Comparison of ENCODE assay signal across 27 cellular contexts in the genomic region with DNA sequence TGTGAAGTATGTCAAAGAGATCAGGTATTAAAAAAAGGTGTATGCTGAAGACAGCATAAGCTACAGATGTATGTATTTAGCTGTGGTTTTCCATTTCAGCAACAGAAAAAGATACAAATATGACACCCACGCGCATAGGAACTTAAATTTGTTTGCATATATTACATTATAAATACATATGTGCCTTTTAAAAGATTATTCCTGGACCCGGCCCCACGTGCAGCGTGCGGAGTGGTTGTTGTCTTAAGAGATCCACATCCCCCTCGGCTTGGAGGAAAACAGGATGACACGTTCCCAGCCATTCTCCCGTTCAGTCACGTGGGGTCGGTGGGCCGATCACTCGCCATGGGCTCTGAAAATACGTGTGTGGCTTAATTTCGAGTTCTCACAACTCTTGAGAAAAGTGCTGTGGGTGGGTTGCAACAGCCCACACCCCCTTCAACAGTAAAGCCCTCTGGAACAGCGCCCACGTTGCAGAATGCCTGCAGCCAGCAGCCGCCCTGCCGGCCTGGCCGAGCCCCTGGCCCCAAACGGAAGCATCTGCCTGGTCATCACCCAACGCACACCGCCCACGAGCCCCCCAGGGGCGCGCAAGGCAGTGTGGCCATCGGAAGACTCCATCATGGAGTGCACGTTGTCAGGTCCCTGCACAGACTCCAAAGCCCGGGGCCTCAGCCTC. TPM values are rescaled to one million over a fixed set of nuclear protein-coding genes. Genes with fewer than 3 reads are reported as not detected.
DNase-seq lines count a peak whose midpoint lies in the region; ATAC-seq and TF ChIP-seq lines count a peak whose summit lies in the region.
"Had no signal": no experiment of that assay in that cellular context is flagged by ENCODE, and none has a peak within 500 bp of the region (broad histone marks: within the 10 kb centered on the region; RNA-seq: fewer than 3 reads in every experiment).

No MANE protein-coding gene starts in this region.

- peaks cover 93% of the 10 kb centered on the region for H3K27me3 ChIP-seq in SK-N-SH (ENCODE audit: insufficient read depth)
- peaks cover 23% of the 10 kb centered on the region for H3K27me3 ChIP-seq in osteoblast (ENCODE audit: insufficient read depth, low read length)

- no peaks in the 10 kb centered on the region for H3F3A ChIP-seq in SK-N-SH (replicated peaks; ENCODE audit: insufficient read depth)

- H3K4me2 ChIP-seq in SK-N-SH: no peak overlapping the region
- H3K4me2 ChIP-seq in osteoblast (ENCODE audit: insufficient read depth, low read length): no peak overlapping the region
- H3K4me2 ChIP-seq: BLaER1, KMS-11 had no signal

- no peak for ATAC-seq in SK-N-SH treated with all-trans-retinoic acid at 6 μM for 48 hours
- no peak for ATAC-seq in natural killer cell treated with Interleukin-12 subunit alpha and Interleukin-12 subunit beta and Interleukin-15 and Interleukin-18, amount 100 ng/mL, for 72 hours
- no peak for ATAC-seq in natural killer cell
- no peak for ATAC-seq in GM21717 (IDR thresholded peaks at IDR 0.05; ENCODE audit: unreplicated experiment)
- ATAC-seq: GM12878 had no signal

- H2AFZ ChIP-seq in SK-N-SH (ENCODE audit: low read depth) (no peak overlapping the region), osteoblast (ENCODE audit: low read length) (no peak overlapping the region)
- H2AFZ ChIP-seq: GM23248 had no signal

- H3K27me3 Mint-ChIP-seq in natural killer cell treated with Interleukin-12 subunit alpha and Interleukin-12 subunit beta and Interleukin-15 and Interleukin-18, amount 100 ng/mL, for 72 hours: peaks cover 0 to 7% of the 10 kb centered on the region in 2 donors
- H3K27me3 Mint-ChIP-seq in natural killer cell (ENCODE audit: low read depth in 2 of 2): peaks cover 6 to 10% of the 10 kb centered on the region in 2 donors

- no peaks in the 10 kb centered on the region for H4K20me1 ChIP-seq in SK-N-SH (ENCODE audit: insufficient read depth)
- no peaks in the 10 kb centered on the region for H4K20me1 ChIP-seq in osteoblast (ENCODE audit: insufficient read depth, low read length)

- POLR2A ChIA-PET in SK-N-SH (lab: Yijun Ruan, JAX): no interaction called here

- H3K4me1 ChIP-seq in SK-N-SH (ENCODE audit: control insufficient read depth in 1 of 2, insufficient read depth in 2 of 2, low read depth in 1 of 2, low read length in 1 of 2): no peaks in the 10 kb centered on the region
- no peaks in the 10 kb centered on the region for H3K4me1 ChIP-seq in osteoblast (ENCODE audit: insufficient read depth, low read length)
- H3K4me1 ChIP-seq: BLaER1, HAP-1 had no signal

- H3K9ac ChIP-seq in SK-N-SH: no peak overlapping the region
- H3K9ac ChIP-seq: BLaER1, GM23248, KMS-11 had no signal

- TF ChIP-seq CTCF in SK-N-SH (IDR thresholded peaks at IDR 0.05) (no peak), natural killer cell (IDR thresholded peaks at IDR 0.05) (no peak), osteoblast (IDR thresholded peaks at IDR 0.05; ENCODE audit: extremely low read depth, low read depth, low read length) (no peak), GM20000 (IDR thresholded peaks at IDR 0.05; ENCODE audit: extremely low read depth, missing control alignments) (no peak)

- intact Hi-C loops in natural killer cell (cut with micrococcal nuclease): no loop called here

- H3K9me2 ChIP-seq in SK-N-SH: no peaks in the 10 kb centered on the region

- no peaks in the 10 kb centered on the region for H3K36me3 Mint-ChIP-seq in natural killer cell treated with Interleukin-12 subunit alpha and Interleukin-12 subunit beta and Interleukin-15 and Interleukin-18, amount 100 ng/mL, for 72 hours
- H3K36me3 Mint-ChIP-seq in natural killer cell: no peaks in the 10 kb centered on the region

- no peaks in the 10 kb centered on the region for H3K9me3 ChIP-seq in SK-N-SH
- no peaks in the 10 kb centered on the region for H3K9me3 ChIP-seq in osteoblast (ENCODE audit: low read depth, low read length)
- H3K9me3 ChIP-seq: BLaER1, HAP-1 had no signal

- no peaks in the 10 kb centered on the region for H3K79me2 ChIP-seq in SK-N-SH (ENCODE audit: insufficient read depth)
- no peaks in the 10 kb centered on the region for H3K79me2 ChIP-seq in osteoblast (ENCODE audit: insufficient read depth, low read length)

- H3K36me3 ChIP-seq in SK-N-SH (replicated peaks in 1 of 2; ENCODE audit: control insufficient read depth in 1 of 2, insufficient read depth in 2 of 2, low read length in 1 of 2) (no peaks in the 10 kb centered on the region), osteoblast (ENCODE audit: insufficient read depth, low read length) (no peaks in the 10 kb centered on the region)
- H3K36me3 ChIP-seq: BLaER1, HAP-1 had no signal

- no peaks in the 10 kb centered on the region for H3K9me3 Mint-ChIP-seq in natural killer cell treated with Interleukin-12 subunit alpha and Interleukin-12 subunit beta and Interleukin-15 and Interleukin-18, amount 100 ng/mL, for 72 hours
- H3K9me3 Mint-ChIP-seq in natural killer cell: no peaks in the 10 kb centered on the region
- H3K9me3 Mint-ChIP-seq: CD4-positive, alpha-beta T cell had no signal

- peak; percentile 34 for DNase-seq in SK-N-SH
- peak; percentile 37 for DNase-seq in natural killer cell treated with Interleukin-12 subunit alpha and Interleukin-12 subunit beta and Interleukin-15 and Interleukin-18, amount 100 ng/mL, for 72 hours (ENCODE audit: low spot score)
- DNase-seq in natural killer cell: no peak
- peak; percentile 75 for DNase-seq in osteoblast (ENCODE audit: insufficient read length, low spot score, missing footprints)
- no peak for DNase-seq in stimulated activated CD8-positive, alpha-beta memory T cell treated with anti-CD3 and anti-CD28 coated beads, Interleukin-4, amount 100 ng/mL, for 48 hours
- DNase-seq in GM20000 (ENCODE audit: low spot score): no peak
- DNase-seq: ACHN, COR-L47, DND-41, GM23248, IMR-90, NCI-H1105, NCI-H146, NCI-H2029, NCI-H345, NCI-H524, OCI-M1, Right ventricle myocardium superior had no signal

- no peak for TF ChIP-seq EP300 in SK-N-SH (IDR thresholded peaks at IDR 0.05; ENCODE audit: borderline replicate concordance in 1 of 2, low read depth in 1 of 2, low read length in 1 of 2)

- 26% methylated on average over 17 of the region's 29 CpGs for WGBS in SK-N-SH (ENCODE audit: low lambda C conversion rate)

- H3K27ac ChIP-seq in SK-N-SH (ENCODE audit: low read depth in 2 of 2, low read length in 1 of 2) (no peak overlapping the region), osteoblast (ENCODE audit: low read depth, low read length) (no peak overlapping the region)
- H3K27ac ChIP-seq: 22Rv1, BLaER1, GM23248, KMS-11 had no signal

- no peak for TF ChIP-seq RAD21 in SK-N-SH (IDR thresholded peaks at IDR 0.05; ENCODE audit: low read length)

- H3K27ac Mint-ChIP-seq in natural killer cell treated with Interleukin-12 subunit alpha and Interleukin-12 subunit beta and Interleukin-15 and Interleukin-18, amount 100 ng/mL, for 72 hours: no peak overlapping the region
- H3K27ac Mint-ChIP-seq in natural killer cell: no peak overlapping the region
- H3K27ac Mint-ChIP-seq: CD4-positive, alpha-beta T cell had no signal

- no peak overlapping the region for H3K4me3 Mint-ChIP-seq in natural killer cell treated with Interleukin-12 subunit alpha and Interleukin-12 subunit beta and Interleukin-15 and Interleukin-18, amount 100 ng/mL, for 72 hours
- no peak overlapping the region for H3K4me3 Mint-ChIP-seq in natural killer cell
- H3K4me3 Mint-ChIP-seq: CD4-positive, alpha-beta T cell had no signal

- H3K4me1 Mint-ChIP-seq in natural killer cell treated with Interleukin-12 subunit alpha and Interleukin-12 subunit beta and Interleukin-15 and Interleukin-18, amount 100 ng/mL, for 72 hours (ENCODE audit: low read depth in 2 of 2): no peaks in the 10 kb centered on the region
- no peaks in the 10 kb centered on the region for H3K4me1 Mint-ChIP-seq in natural killer cell

- CTCF ChIA-PET in SK-N-SH (lab: Yijun Ruan, JAX): no interaction called here

- H3K4me3 ChIP-seq in SK-N-SH (ENCODE audit: low read depth in 2 of 2, low read length in 1 of 2) (no peak overlapping the region), osteoblast (ENCODE audit: insufficient read depth, low read length) (no peak overlapping the region)
- H3K4me3 ChIP-seq: BLaER1, GM12878, GM23248, HAP-1 had no signal

TF ChIP-seq in SK-N-SH, 30 proteins besides CTCF, POLR2A, EP300 and RAD21:
- TF ChIP-seq FOXM1 (IDR thresholded peaks at IDR 0.05; ENCODE audit: low read depth) (no peak), RCOR1 (IDR thresholded peaks at IDR 0.05; ENCODE audit: low read length) (no peak), SMC3 (IDR thresholded peaks at IDR 0.05; ENCODE audit: low read depth, low read length) (no peak)

TF ChIP-seq in SK-N-SH treated with all-trans-retinoic acid at 6 μM for 48 hours, 23 proteins besides CTCF, POLR2A, EP300 and RAD21 (continues in another document):
- TF ChIP-seq, protein P1, sequence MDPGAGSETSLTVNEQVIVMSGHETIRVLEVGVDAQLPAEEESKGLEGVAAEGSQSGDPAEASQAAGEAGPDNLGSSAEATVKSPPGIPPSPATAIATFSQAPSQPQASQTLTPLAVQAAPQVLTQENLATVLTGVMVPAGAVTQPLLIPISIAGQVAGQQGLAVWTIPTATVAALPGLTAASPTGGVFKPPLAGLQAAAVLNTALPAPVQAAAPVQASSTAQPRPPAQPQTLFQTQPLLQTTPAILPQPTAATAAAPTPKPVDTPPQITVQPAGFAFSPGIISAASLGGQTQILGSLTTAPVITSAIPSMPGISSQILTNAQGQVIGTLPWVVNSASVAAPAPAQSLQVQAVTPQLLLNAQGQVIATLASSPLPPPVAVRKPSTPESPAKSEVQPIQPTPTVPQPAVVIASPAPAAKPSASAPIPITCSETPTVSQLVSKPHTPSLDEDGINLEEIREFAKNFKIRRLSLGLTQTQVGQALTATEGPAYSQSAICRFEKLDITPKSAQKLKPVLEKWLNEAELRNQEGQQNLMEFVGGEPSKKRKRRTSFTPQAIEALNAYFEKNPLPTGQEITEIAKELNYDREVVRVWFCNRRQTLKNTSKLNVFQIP (CRISPR knock-in tag; IDR thresholded peaks at IDR 0.05; ENCODE audit: borderline replicate concordance, low read depth): no peak
- TF ChIP-seq, protein P2, sequence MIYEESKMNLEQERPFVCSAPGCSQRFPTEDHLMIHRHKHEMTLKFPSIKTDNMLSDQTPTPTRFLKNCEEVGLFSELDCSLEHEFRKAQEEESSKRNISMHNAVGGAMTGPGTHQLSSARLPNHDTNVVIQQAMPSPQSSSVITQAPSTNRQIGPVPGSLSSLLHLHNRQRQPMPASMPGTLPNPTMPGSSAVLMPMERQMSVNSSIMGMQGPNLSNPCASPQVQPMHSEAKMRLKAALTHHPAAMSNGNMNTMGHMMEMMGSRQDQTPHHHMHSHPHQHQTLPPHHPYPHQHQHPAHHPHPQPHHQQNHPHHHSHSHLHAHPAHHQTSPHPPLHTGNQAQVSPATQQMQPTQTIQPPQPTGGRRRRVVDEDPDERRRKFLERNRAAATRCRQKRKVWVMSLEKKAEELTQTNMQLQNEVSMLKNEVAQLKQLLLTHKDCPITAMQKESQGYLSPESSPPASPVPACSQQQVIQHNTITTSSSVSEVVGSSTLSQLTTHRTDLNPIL (CRISPR knock-in tag; IDR thresholded peaks at IDR 0.05; ENCODE audit: low read depth): no peak

RNA-seq across cellular contexts. Expression of a gene that starts 18.6 kb away (rescaled TPM):
- not detected in 2 replicates for polyA plus RNA-seq in SK-N-SH (2012; rRNA removed)
- polyA plus RNA-seq in SK-N-SH (2012; cell fraction: cytosol; rRNA removed): not detected in 2 replicates
- polyA plus RNA-seq in SK-N-SH (2012; cell fraction: nucleus; rRNA removed): not detected in 2 replicates
- total RNA-seq in natural killer cell treated with Interleukin-12 subunit alpha and Interleukin-12 subunit beta and Interleukin-15 and Interleukin-18, amount 100 ng/mL, for 72 hours: not detected
- not detected for total RNA-seq in natural killer cell
- total RNA-seq in osteoblast: not detected in 2 replicates
- total RNA-seq: CD4-positive, alpha-beta T cell; GM23248; IMR-90; Right ventricle myocardium superior; SK-MEL-5 had no signal
- polyA plus RNA-seq: GM23248, IMR-90 had no signal

Comparison
In these comparisons a context has a peak if more than half of its experiments do, and no peak if none do; other contexts are left out.
1. DNase-seq: peak in SK-N-SH (single experiment), natural killer cell treated with Interleukin-12 subunit alpha and Interleukin-12 subunit beta and Interleukin-15 and Interleukin-18, amount 100 ng/mL, for 72 hours (single experiment) and osteoblast (single experiment); none in natural killer cell (single experiment), stimulated activated CD8-positive, alpha-beta memory T cell treated with anti-CD3 and anti-CD28 coated beads, Interleukin-4, amount 100 ng/mL, for 48 hours (single experiment) and GM20000 (single experiment).